Comparison of ENCODE assay signal across 9 cellular contexts in the genomic region with DNA sequence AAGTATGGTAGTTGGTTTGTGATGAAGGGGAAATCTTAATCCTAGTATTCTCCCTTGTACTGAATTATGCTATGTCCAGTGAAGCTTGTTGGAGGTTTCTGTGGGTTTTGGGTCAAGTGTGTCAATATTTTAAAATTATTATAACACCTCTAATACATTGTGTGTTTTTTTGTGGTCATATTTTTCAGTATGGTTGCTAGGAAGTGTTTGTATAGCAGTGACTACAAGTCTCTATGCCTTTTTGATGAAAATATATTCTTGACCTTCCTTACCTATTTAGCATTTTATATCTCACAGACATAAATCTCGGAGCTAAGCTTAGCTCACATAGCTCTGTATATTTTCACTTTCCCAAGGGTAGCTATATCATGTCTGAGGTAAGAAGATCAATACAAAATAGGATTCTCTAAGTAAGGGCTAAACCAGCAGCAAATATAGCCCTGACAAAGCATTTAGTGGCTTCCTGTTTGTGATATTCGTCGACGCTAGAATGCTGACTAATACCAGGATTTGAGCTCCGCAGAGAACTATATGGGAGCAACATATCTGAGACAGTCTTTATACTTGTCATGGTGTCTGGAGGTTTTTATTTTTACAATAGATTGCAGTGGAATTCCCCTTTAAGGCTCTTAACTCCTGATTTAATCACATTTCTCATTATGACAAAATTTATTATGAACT.
DNase-seq lines count a peak whose midpoint lies in the region; ATAC-seq and TF ChIP-seq lines count a peak whose summit lies in the region.
"Had no signal": no experiment of that assay in that cellular context is flagged by ENCODE, and none has a peak within 500 bp of the region (broad histone marks: within the 10 kb centered on the region; RNA-seq: fewer than 3 reads in every experiment).

No MANE protein-coding gene starts in this region.

- H3K27ac ChIP-seq in foreskin keratinocyte (no peak overlapping the region), tibial nerve (no peak overlapping the region)

- TF ChIP-seq EP300 in tibial nerve (IDR thresholded peaks at IDR 0.05): no peak

- WGBS in tibial nerve, 2 donors: 47 to 74% methylated on average over 5 of the region's 5 CpGs

- peak; percentile 57 for DNase-seq in EH (ENCODE audit: low read depth)
- peak; percentile 60 for DNase-seq in RPMI8226
- no peak for DNase-seq in foreskin keratinocyte
- DNase-seq in AG08396 (ENCODE audit: low spot score): no peak
- DNase-seq in tibial nerve (ENCODE audit: low spot score in 2 of 2): no peak
- DNase-seq in NCI-H446 treated with DMSO at 0.1 percent for 48 hours (lab: John Stamatoyannopoulos, UW): no peak
- DNase-seq: activated naive CD4-positive, alpha-beta T cell had no signal

- no peaks in the 10 kb centered on the region for H3K9me3 ChIP-seq in tibial nerve

- H3K4me1 ChIP-seq in foreskin keratinocyte: no peaks in the 10 kb centered on the region
- no peaks in the 10 kb centered on the region for H3K4me1 ChIP-seq in tibial nerve

- no peak overlapping the region for H3K4me3 ChIP-seq in tibial nerve

- no peak for TF ChIP-seq POLR2A in tibial nerve (IDR thresholded peaks at IDR 0.05)

- no peaks in the 10 kb centered on the region for H3K36me3 ChIP-seq in tibial nerve

- TF ChIP-seq CTCF in foreskin keratinocyte (conservative IDR thresholded peaks at IDR 0.05) (no peak), tibial nerve (IDR thresholded peaks at IDR 0.05) (no peak)

- ATAC-seq in GM19328 (IDR thresholded peaks at IDR 0.05; ENCODE audit: unreplicated experiment) (peak; percentile 97), HG02970 (IDR thresholded peaks at IDR 0.05; ENCODE audit: low FRiP score, unreplicated experiment) (peak; percentile 96), foreskin keratinocyte (no peak)

- H3K27me3 ChIP-seq in foreskin keratinocyte (no peaks in the 10 kb centered on the region), tibial nerve (no peaks in the 10 kb centered on the region)

Comparison
In these comparisons a context has a peak if more than half of its experiments do, and no peak if none do; other contexts are left out.
1. DNase-seq: peak in EH (single experiment) and RPMI8226 (single experiment); none in foreskin keratinocyte (0 of 2), AG08396 (single experiment), tibial nerve (0 of 2) and NCI-H446 treated with DMSO at 0.1 percent for 48 hours (single experiment).